Comparison of ENCODE assay signal across 8 cellular contexts in genomic region chr12:93098077-93098476, GRCh38.
A peak's percentile ranks its signal among the peaks of the same experiment; 100 is the strongest.
DNase-seq lines count a peak whose midpoint lies in the region; ATAC-seq and TF ChIP-seq lines count a peak whose summit lies in the region.

No MANE protein-coding gene starts in this region.

- peaks cover 29% of the 10 kb centered on the region for H3K4me1 Mint-ChIP-seq in HFFc6 (ENCODE audit: low read depth)

- H3K27me3 Mint-ChIP-seq in HFFc6 (ENCODE audit: insufficient read depth) = no peaks in the 10 kb centered on the region; the same call in 1 of the 2 replicates

- H3K36me3 ChIP-seq in heart left ventricle (no peaks in the 10 kb centered on the region), spleen (no peaks in the 10 kb centered on the region)

- H3K27ac ChIP-seq in heart left ventricle (no peak overlapping the region), spleen (peak overlapping the region in 2 of 8 donors; percentile 14 to 51)

- H3K27me3 ChIP-seq in heart left ventricle (no peaks in the 10 kb centered on the region), spleen (replicated peaks in 1 of 7) (no peaks in the 10 kb centered on the region)

- TF ChIP-seq POLR2A in heart left ventricle (IDR thresholded peaks at IDR 0.05) (no peak), spleen (IDR thresholded peaks at IDR 0.05) (no peak)

- WGBS in heart left ventricle, 4 donors = 68 to 73% (median 71%) methylated on average over 2 of the region's 2 CpGs
- 15 to 37% (median 25%) methylated on average over 2 of the region's 2 CpGs for WGBS in spleen, 5 donors

- peak in 2 of 4 donors; percentile 34 to 72 for ATAC-seq in heart left ventricle
- ATAC-seq in HG02870 (IDR thresholded peaks at IDR 0.05; ENCODE audit: unreplicated experiment) = no peak

- DNase-seq in DMS53 treated with DMSO at 0.1 percent for 48 hours (lab: John Stamatoyannopoulos, UW; ENCODE audit: unreplicated experiment) (peak; percentile 74), HFFc6 (peak; percentile 25), SIG-M5 treated with dmso at 0.1 percent for 504 hours (lab: John Stamatoyannopoulos, UW; ENCODE audit: unreplicated experiment) (peak; percentile 91), heart left ventricle (peak in 4 of 5 donors; percentile 33 to 50 (median 40)), spleen (peak; percentile 78), cortex of kidney (lab: John Stamatoyannopoulos, UW) (no peak)
- DNase-seq in activated effector memory CD4-positive, alpha-beta T cell treated with anti-CD3 and anti-CD28 coated beads, Interleukin-2, amount 50 U/mL, for 16 hours = peak; percentile 83

- H3K4me1 ChIP-seq in heart left ventricle (peaks cover 0 to 9% (median 0%) of the 10 kb centered on the region in 12 donors), spleen (peaks cover 0 to 27% (median 2%) of the 10 kb centered on the region in 6 donors)

- intact Hi-C loops in heart left ventricle (cut with DNase I) (loop anchor here in 1 of 10 donors (10.0 kb wide), 1 partner anchor 297 kb away; no protein-coding TSS in a partner anchor), spleen (cut with DNase I; ENCODE audit: low total_unique reads) (loop anchor here (10.0 kb wide), 1 partner anchor 287 kb away; no protein-coding TSS in a partner anchor)

- TF ChIP-seq CTCF in HFFc6 (IDR thresholded peaks at IDR 0.05) (peak; percentile 82), heart left ventricle (IDR thresholded peaks at IDR 0.05) (peak; percentile 29 to 67 (median 51)), spleen (IDR thresholded peaks at IDR 0.05 in 8 of 11, conservative IDR thresholded peaks at IDR 0.05 in 3 of 11) (peak; percentile 40 to 80 (median 71))

- H3K4me3 Mint-ChIP-seq in HFFc6 = no peak overlapping the region

- no peaks in the 10 kb centered on the region for H3K9me3 Mint-ChIP-seq in HFFc6

- H3K4me3 ChIP-seq in heart left ventricle (no peak overlapping the region), spleen (no peak overlapping the region)

- no peak overlapping the region for H3K27ac Mint-ChIP-seq in HFFc6

- H3K36me3 Mint-ChIP-seq in HFFc6 (ENCODE audit: low read depth) = no peaks in the 10 kb centered on the region

- no peaks in the 10 kb centered on the region for H3K9me3 ChIP-seq in heart left ventricle
- H3K9me3 ChIP-seq in spleen = no peaks in the 10 kb centered on the region
